16 cellular contexts compared by ENCODE assay signal in genomic region chr6:34126419-34126818, GRCh38. TPM values are rescaled to one million over a fixed set of nuclear protein-coding genes. Genes with fewer than 3 reads are reported as not detected.
DNase-seq lines count a peak whose midpoint lies in the region; TF ChIP-seq lines count a peak whose summit lies in the region.
"Had no signal": no experiment of that assay in that cellular context is flagged by ENCODE, and none has a peak within 500 bp of the region (broad histone marks: within the 10 kb centered on the region; RNA-seq: fewer than 3 reads in every experiment).

No MANE protein-coding gene starts in this region.

- CTCF ChIA-PET in A673 (lab: Charles Lee) = no interaction called here

- H3K4me1 ChIP-seq in BE2C = peaks cover 1% of the 10 kb centered on the region
- peaks cover 1% of the 10 kb centered on the region for H3K4me1 ChIP-seq in Loucy (ENCODE audit: insufficient read depth, low read length, poor library complexity, severe bottlenecking)
- H3K4me1 ChIP-seq in A673 (ENCODE audit: insufficient read depth, low read length, poor library complexity, severe bottlenecking) = no peaks in the 10 kb centered on the region
- H3K4me1 ChIP-seq: A549 had no signal

- DNase-seq in BE2C = no peak
- peak; percentile 55 for DNase-seq in WERI-Rb-1
- DNase-seq in A673 (ENCODE audit: low spot score) = no peak
- no peak for DNase-seq in effector CD4-positive, alpha-beta T cell
- DNase-seq in stimulated activated CD4-positive, alpha-beta T cell treated with anti-CD3 and anti-CD28 coated beads, Interleukin-4, amount 100 ng/mL, for 24 hours = no peak
- DNase-seq in CD1c-positive myeloid dendritic cell (ENCODE audit: extremely low spot score) = no peak
- DNase-seq: CD4-positive, CD25-positive, alpha-beta regulatory T cell; DMS79; GOT3; HCEC 1CT had no signal

- H3F3A ChIP-seq in Loucy (ENCODE audit: low read depth) = no peaks in the 10 kb centered on the region

- no peaks in the 10 kb centered on the region for H3K36me3 ChIP-seq in BE2C
- no peaks in the 10 kb centered on the region for H3K36me3 ChIP-seq in Loucy (ENCODE audit: insufficient read depth, low read length)
- peaks cover 25% of the 10 kb centered on the region for H3K36me3 ChIP-seq in WERI-Rb-1
- no peaks in the 10 kb centered on the region for H3K36me3 ChIP-seq in A673 (ENCODE audit: insufficient read depth, low read length, poor library complexity, severe bottlenecking)
- H3K36me3 ChIP-seq: BLaER1 had no signal

- no peak overlapping the region for H3K9ac ChIP-seq in Loucy (ENCODE audit: low read depth, low read length, poor library complexity, severe bottlenecking)
- H3K9ac ChIP-seq: BLaER1, KMS-11 had no signal

- no peak overlapping the region for H2AFZ ChIP-seq in Loucy (ENCODE audit: low read length)

- H3K27ac ChIP-seq in WERI-Rb-1 (peak overlapping the region; percentile 94), A673 (ENCODE audit: low read depth, low read length, poor library complexity, severe bottlenecking) (no peak overlapping the region)
- H3K27ac ChIP-seq: A549, BLaER1, KMS-11 had no signal

- POLR2A ChIA-PET in A673 (lab: Charles Lee; ENCODE audit: low non-redundant PET) = interaction anchor here (0.5 kb wide), 1 partner anchor 98 kb away, joined by 3 read pairs; no protein-coding TSS in a partner anchor

- H3K27me3 ChIP-seq in BE2C (no peaks in the 10 kb centered on the region), Loucy (ENCODE audit: insufficient read depth, low read length, poor library complexity, severe bottlenecking) (no peaks in the 10 kb centered on the region), WERI-Rb-1 (ENCODE audit: insufficient read depth, low read depth, severe bottlenecking) (no peaks in the 10 kb centered on the region), A673 (replicated peaks; ENCODE audit: insufficient read depth, low read depth, low read length, poor library complexity) (no peaks in the 10 kb centered on the region)
- H3K27me3 ChIP-seq: BLaER1 had no signal

- no peaks in the 10 kb centered on the region for H4K20me1 ChIP-seq in Loucy (ENCODE audit: insufficient read depth, low read length, poor library complexity, severe bottlenecking)

- no peaks in the 10 kb centered on the region for H3K79me2 ChIP-seq in Loucy (ENCODE audit: insufficient read depth, low read length)

- intact Hi-C loops in A673 (cut with micrococcal nuclease; ENCODE audit: unreplicated experiment) = no loop called here

- H3K4me2 ChIP-seq in Loucy (ENCODE audit: low read depth, low read length, poor library complexity, severe bottlenecking) = no peak overlapping the region
- H3K4me2 ChIP-seq: A549, BLaER1, KMS-11 had no signal

- no peaks in the 10 kb centered on the region for H3K9me3 ChIP-seq in BE2C
- H3K9me3 ChIP-seq in Loucy (ENCODE audit: insufficient read depth, low read depth, low read length) = no peaks in the 10 kb centered on the region
- H3K9me3 ChIP-seq in WERI-Rb-1 (ENCODE audit: severe bottlenecking) = no peaks in the 10 kb centered on the region
- H3K9me3 ChIP-seq in A673 (ENCODE audit: low read depth, low read length, poor library complexity, severe bottlenecking) = no peaks in the 10 kb centered on the region
- H3K9me3 ChIP-seq: A549, BLaER1 had no signal

- H3K9me2 ChIP-seq in Loucy (replicated peaks; ENCODE audit: low read depth, low read length) = no peaks in the 10 kb centered on the region

- TF ChIP-seq CTCF in BE2C (IDR thresholded peaks at IDR 0.05; ENCODE audit: low read depth, low read length) (0 out of 2 replicates have a peak, but pooled peaks have one; percentile 12), GM12874 (IDR thresholded peaks at IDR 0.05; ENCODE audit: insufficient read depth, low read depth, low read length) (0 out of 2 replicates have a peak, but pooled peaks have one; percentile 14), Loucy (conservative IDR thresholded peaks at IDR 0.05; ENCODE audit: low read length) (peak; percentile 25; the same call in 1 of the 2 replicates), WERI-Rb-1 (IDR thresholded peaks at IDR 0.05; ENCODE audit: low read depth, low read length) (peak; percentile 62), A673 (conservative IDR thresholded peaks at IDR 0.05; ENCODE audit: low read depth, low read length) (no peak)

- no peak overlapping the region for H3K4me3 ChIP-seq in BE2C (ENCODE audit: low read depth, low read length)
- H3K4me3 ChIP-seq in Loucy (ENCODE audit: low read length, poor library complexity, severe bottlenecking) = no peak overlapping the region
- no peak overlapping the region for H3K4me3 ChIP-seq in WERI-Rb-1 (ENCODE audit: low read depth, low read length)
- no peak overlapping the region for H3K4me3 ChIP-seq in A673 (ENCODE audit: low read depth, low read length, poor library complexity, severe bottlenecking)
- H3K4me3 ChIP-seq: A549, BLaER1 had no signal

- BruUV-seq in A673 (replicated peaks; lab: Mats Ljungman, UMichigan) = no TSS peak

RNA-seq across cellular contexts. Expression of gene GRM4, which starts 19.5 kb away (rescaled TPM):
- polyA plus RNA-seq in BE2C (2012; ENCODE audit: insufficient read depth, insufficient read length, low read depth) = 0.79 TPM
- total RNA-seq in A673 (2021) = 0.26 and 0.41 TPM in 2 replicates
- total RNA-seq: CD4-positive, CD25-positive, alpha-beta regulatory T cell; HepG2 had no signal
- polyA plus RNA-seq: CD4-positive, CD25-positive, alpha-beta regulatory T cell; HepG2 had no signal
